ENCODE assay signal across 8 cellular contexts in the genomic region with DNA sequence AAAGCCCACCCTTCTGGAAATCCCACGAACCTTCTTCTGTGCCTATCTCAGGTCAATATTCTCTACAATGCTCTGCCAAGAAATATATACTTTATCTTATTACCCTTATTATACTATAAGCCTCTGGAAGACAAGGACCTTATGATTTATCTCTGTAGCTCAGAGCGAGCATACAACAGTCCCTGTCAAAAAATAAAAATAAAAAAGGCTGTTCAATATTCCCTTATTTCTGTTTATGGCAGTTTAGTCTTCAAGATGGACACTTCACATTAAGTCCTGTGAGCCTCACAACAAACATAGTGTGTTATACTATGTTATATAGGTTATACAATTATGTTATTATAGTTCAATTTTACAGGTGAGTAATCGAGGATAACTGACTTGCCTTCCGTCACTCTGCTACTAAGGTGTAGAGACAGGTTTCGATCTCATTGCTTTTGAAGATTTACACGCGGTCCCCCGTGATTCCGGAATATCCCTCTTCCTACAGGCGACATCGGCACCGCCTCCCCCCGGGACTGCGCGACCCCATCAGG. TPM values are rescaled to one million over a fixed set of nuclear protein-coding genes. Genes with fewer than 3 reads are reported as not detected.
A peak's percentile ranks its signal among the peaks of the same experiment; 100 is the strongest.
DNase-seq lines count a peak whose midpoint lies in the region; ATAC-seq and TF ChIP-seq lines count a peak whose summit lies in the region.

No MANE protein-coding gene starts in this region.

- H3K4me3 Mint-ChIP-seq in natural killer cell treated with Interleukin-12 subunit alpha and Interleukin-12 subunit beta and Interleukin-15 and Interleukin-18, amount 100 ng/mL, for 72 hours: peak overlapping the region; percentile 99

- peaks cover 28% of the 10 kb centered on the region for H3K36me3 ChIP-seq in DND-41 (ENCODE audit: insufficient read depth, low read length)

- H3K36me3 Mint-ChIP-seq in natural killer cell treated with Interleukin-12 subunit alpha and Interleukin-12 subunit beta and Interleukin-15 and Interleukin-18, amount 100 ng/mL, for 72 hours: no peaks in the 10 kb centered on the region

- peaks cover 11 to 18% of the 10 kb centered on the region in 2 donors for H3K4me1 Mint-ChIP-seq in natural killer cell treated with Interleukin-12 subunit alpha and Interleukin-12 subunit beta and Interleukin-15 and Interleukin-18, amount 100 ng/mL, for 72 hours (ENCODE audit: low read depth in 2 of 2)

- H3K27me3 Mint-ChIP-seq in natural killer cell treated with Interleukin-12 subunit alpha and Interleukin-12 subunit beta and Interleukin-15 and Interleukin-18, amount 100 ng/mL, for 72 hours: no peaks in the 10 kb centered on the region

- peaks cover 4% of the 10 kb centered on the region; the same call in 1 of the 2 replicates for H4K20me1 ChIP-seq in DND-41 (ENCODE audit: insufficient read depth, low read length)

- H3K4me1 ChIP-seq in DND-41 (ENCODE audit: insufficient read depth, low read length): peaks cover 30% of the 10 kb centered on the region

- H3K4me3 ChIP-seq in DND-41 (ENCODE audit: low read depth in 1 of 2, low read length in 2 of 2) (peak overlapping the region; percentile 67 to 72), choroid plexus epithelial cell (ENCODE audit: low read depth, low read length) (peak overlapping the region; percentile 79)

- ATAC-seq in DND-41 (ENCODE audit: insufficient read depth, low read depth) (no peak), HG03460 (IDR thresholded peaks at IDR 0.05; ENCODE audit: unreplicated experiment) (peak; percentile 9), HG03095 (IDR thresholded peaks at IDR 0.05; ENCODE audit: unreplicated experiment) (no peak)
- no peak for ATAC-seq in natural killer cell treated with Interleukin-12 subunit alpha and Interleukin-12 subunit beta and Interleukin-15 and Interleukin-18, amount 100 ng/mL, for 72 hours

- H3K27ac Mint-ChIP-seq in natural killer cell treated with Interleukin-12 subunit alpha and Interleukin-12 subunit beta and Interleukin-15 and Interleukin-18, amount 100 ng/mL, for 72 hours: peak overlapping the region; percentile 99

- peak overlapping the region; percentile 73 for H3K27ac ChIP-seq in DND-41 (ENCODE audit: low read length)

- peak overlapping the region; percentile 86 for H2AFZ ChIP-seq in DND-41 (ENCODE audit: low read depth, low read length)

- no peak for TF ChIP-seq CTCF in DND-41 (IDR thresholded peaks at IDR 0.05; ENCODE audit: borderline replicate concordance, extremely low read depth, low read length, poor library complexity, severe bottlenecking)
- no peak for TF ChIP-seq CTCF in choroid plexus epithelial cell (conservative IDR thresholded peaks at IDR 0.05; ENCODE audit: low read depth, low read length)

- H3K9me3 Mint-ChIP-seq in natural killer cell treated with Interleukin-12 subunit alpha and Interleukin-12 subunit beta and Interleukin-15 and Interleukin-18, amount 100 ng/mL, for 72 hours: no peaks in the 10 kb centered on the region

- H3K79me2 ChIP-seq in DND-41 (ENCODE audit: insufficient read depth, low read length): peaks cover 41% of the 10 kb centered on the region

- DNase-seq in DND-41: no peak
- DNase-seq in choroid plexus epithelial cell (ENCODE audit: low read depth): no peak
- no peak for DNase-seq in natural killer cell treated with Interleukin-12 subunit alpha and Interleukin-12 subunit beta and Interleukin-15 and Interleukin-18, amount 100 ng/mL, for 72 hours (ENCODE audit: low spot score)
- DNase-seq in effector CD8-positive, alpha-beta T cell (lab: John Stamatoyannopoulos, UW): no peak
- no peak for DNase-seq in dedifferentiated amniotic fluid mesenchymal stem cell (ENCODE audit: extremely low spot score)
- DNase-seq in mesenteric fat pad (ENCODE audit: low spot score): no peak

- no peaks in the 10 kb centered on the region for H3K9me3 ChIP-seq in DND-41 (ENCODE audit: insufficient read depth, low read length, severe bottlenecking)

- H3K4me2 ChIP-seq in DND-41 (ENCODE audit: insufficient read depth, low read length): peak overlapping the region; percentile 80

- H3K27me3 ChIP-seq in DND-41 (ENCODE audit: insufficient read depth, low read length, poor library complexity): no peaks in the 10 kb centered on the region

- H3K9ac ChIP-seq in DND-41 (ENCODE audit: low read depth, low read length): peak overlapping the region; percentile 77

RNA-seq across cellular contexts. Expression of a gene that starts 0.6 kb away (rescaled TPM):
- total RNA-seq in natural killer cell treated with Interleukin-12 subunit alpha and Interleukin-12 subunit beta and Interleukin-15 and Interleukin-18, amount 100 ng/mL, for 72 hours: 10 to 100 TPM; 15.4 to 21.4 TPM
- 22.1 TPM for total RNA-seq in mesenteric fat pad
